In genomic region chr2:98732430-98733051, GRCh38 we compare ENCODE assay signal across 1 cellular context.
TF ChIP-seq lines count a peak whose summit lies in the region.

No MANE protein-coding gene starts in this region.

TF ChIP-seq in HEK293, 187 proteins besides CTCF, POLR2A, EP300 and RAD21 (continued from another document):
- TF ChIP-seq, protein P1, sequence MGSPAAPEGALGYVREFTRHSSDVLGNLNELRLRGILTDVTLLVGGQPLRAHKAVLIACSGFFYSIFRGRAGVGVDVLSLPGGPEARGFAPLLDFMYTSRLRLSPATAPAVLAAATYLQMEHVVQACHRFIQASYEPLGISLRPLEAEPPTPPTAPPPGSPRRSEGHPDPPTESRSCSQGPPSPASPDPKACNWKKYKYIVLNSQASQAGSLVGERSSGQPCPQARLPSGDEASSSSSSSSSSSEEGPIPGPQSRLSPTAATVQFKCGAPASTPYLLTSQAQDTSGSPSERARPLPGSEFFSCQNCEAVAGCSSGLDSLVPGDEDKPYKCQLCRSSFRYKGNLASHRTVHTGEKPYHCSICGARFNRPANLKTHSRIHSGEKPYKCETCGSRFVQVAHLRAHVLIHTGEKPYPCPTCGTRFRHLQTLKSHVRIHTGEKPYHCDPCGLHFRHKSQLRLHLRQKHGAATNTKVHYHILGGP (tag by site-specific recombination; IDR thresholded peaks at IDR 0.05), result no peak
- peak; percentile 61 for TF ChIP-seq SP2 (tag by site-specific recombination; IDR thresholded peaks at IDR 0.05)
